Comparison of ENCODE assay signal across 2 cellular contexts in the genomic region with DNA sequence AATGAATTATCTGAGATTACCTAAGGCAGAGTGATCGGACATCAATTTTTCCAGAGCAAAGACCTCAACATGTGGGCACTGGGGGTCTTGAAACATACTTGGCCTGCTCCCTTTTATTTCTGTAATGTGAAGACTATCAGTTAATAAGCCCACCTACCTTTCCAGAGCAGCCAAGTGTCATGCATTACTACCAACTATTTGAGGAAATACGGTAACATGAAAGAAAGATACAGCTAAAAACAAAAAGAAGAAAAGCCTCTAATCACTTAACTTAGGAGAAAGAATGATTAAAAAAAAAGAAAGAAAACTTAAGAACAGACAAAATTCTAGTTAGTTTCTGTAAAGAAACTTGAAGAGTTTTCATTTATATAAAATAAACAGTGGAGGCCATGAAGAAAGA.
TF ChIP-seq lines count a peak whose summit lies in the region.

No MANE protein-coding gene starts in this region.

TF ChIP-seq in A549, 52 proteins besides CTCF, POLR2A, EP300 and RAD21 (continued from another document):
- TF ChIP-seq, protein P1, sequence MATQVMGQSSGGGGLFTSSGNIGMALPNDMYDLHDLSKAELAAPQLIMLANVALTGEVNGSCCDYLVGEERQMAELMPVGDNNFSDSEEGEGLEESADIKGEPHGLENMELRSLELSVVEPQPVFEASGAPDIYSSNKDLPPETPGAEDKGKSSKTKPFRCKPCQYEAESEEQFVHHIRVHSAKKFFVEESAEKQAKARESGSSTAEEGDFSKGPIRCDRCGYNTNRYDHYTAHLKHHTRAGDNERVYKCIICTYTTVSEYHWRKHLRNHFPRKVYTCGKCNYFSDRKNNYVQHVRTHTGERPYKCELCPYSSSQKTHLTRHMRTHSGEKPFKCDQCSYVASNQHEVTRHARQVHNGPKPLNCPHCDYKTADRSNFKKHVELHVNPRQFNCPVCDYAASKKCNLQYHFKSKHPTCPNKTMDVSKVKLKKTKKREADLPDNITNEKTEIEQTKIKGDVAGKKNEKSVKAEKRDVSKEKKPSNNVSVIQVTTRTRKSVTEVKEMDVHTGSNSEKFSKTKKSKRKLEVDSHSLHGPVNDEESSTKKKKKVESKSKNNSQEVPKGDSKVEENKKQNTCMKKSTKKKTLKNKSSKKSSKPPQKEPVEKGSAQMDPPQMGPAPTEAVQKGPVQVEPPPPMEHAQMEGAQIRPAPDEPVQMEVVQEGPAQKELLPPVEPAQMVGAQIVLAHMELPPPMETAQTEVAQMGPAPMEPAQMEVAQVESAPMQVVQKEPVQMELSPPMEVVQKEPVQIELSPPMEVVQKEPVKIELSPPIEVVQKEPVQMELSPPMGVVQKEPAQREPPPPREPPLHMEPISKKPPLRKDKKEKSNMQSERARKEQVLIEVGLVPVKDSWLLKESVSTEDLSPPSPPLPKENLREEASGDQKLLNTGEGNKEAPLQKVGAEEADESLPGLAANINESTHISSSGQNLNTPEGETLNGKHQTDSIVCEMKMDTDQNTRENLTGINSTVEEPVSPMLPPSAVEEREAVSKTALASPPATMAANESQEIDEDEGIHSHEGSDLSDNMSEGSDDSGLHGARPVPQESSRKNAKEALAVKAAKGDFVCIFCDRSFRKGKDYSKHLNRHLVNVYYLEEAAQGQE (IDR thresholded peaks at IDR 0.05): no peak
- TF ChIP-seq HOXA7 (CRISPR knock-in tag; IDR thresholded peaks at IDR 0.05) (no peak), SMC3 (IDR thresholded peaks at IDR 0.05) (no peak), RCOR1 (IDR thresholded peaks at IDR 0.05; ENCODE audit: low read depth, low read length) (no peak)
- TF ChIP-seq, protein P2, sequence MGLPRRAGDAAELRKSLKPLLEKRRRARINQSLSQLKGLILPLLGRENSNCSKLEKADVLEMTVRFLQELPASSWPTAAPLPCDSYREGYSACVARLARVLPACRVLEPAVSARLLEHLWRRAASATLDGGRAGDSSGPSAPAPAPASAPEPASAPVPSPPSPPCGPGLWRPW (IDR thresholded peaks at IDR 0.05): no peak

TF ChIP-seq in WTC11, 78 proteins besides CTCF, POLR2A, EP300 and RAD21 (continued from another document):
- TF ChIP-seq ZNF532 (CRISPR knock-in tag; IDR thresholded peaks at IDR 0.05; ENCODE audit: borderline replicate concordance) (no peak), JUN (CRISPR knock-in tag; IDR thresholded peaks at IDR 0.05) (no peak), FOXJ3 (CRISPR knock-in tag; IDR thresholded peaks at IDR 0.05; ENCODE audit: borderline replicate concordance) (no peak), IRF1 (CRISPR knock-in tag; IDR thresholded peaks at IDR 0.05) (no peak), NFE2L1 (CRISPR knock-in tag; IDR thresholded peaks at IDR 0.05) (no peak), NR3C1 (CRISPR knock-in tag; conservative IDR thresholded peaks at IDR 0.05; ENCODE audit: low read depth) (no peak), SOX15 (CRISPR knock-in tag; IDR thresholded peaks at IDR 0.05) (no peak), IRF2 (CRISPR knock-in tag; IDR thresholded peaks at IDR 0.05; ENCODE audit: borderline replicate concordance, low read depth) (no peak)
- TF ChIP-seq, protein P3, sequence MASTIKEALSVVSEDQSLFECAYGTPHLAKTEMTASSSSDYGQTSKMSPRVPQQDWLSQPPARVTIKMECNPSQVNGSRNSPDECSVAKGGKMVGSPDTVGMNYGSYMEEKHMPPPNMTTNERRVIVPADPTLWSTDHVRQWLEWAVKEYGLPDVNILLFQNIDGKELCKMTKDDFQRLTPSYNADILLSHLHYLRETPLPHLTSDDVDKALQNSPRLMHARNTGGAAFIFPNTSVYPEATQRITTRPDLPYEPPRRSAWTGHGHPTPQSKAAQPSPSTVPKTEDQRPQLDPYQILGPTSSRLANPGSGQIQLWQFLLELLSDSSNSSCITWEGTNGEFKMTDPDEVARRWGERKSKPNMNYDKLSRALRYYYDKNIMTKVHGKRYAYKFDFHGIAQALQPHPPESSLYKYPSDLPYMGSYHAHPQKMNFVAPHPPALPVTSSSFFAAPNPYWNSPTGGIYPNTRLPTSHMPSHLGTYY (CRISPR knock-in tag; IDR thresholded peaks at IDR 0.05): no peak
- TF ChIP-seq, protein P4, sequence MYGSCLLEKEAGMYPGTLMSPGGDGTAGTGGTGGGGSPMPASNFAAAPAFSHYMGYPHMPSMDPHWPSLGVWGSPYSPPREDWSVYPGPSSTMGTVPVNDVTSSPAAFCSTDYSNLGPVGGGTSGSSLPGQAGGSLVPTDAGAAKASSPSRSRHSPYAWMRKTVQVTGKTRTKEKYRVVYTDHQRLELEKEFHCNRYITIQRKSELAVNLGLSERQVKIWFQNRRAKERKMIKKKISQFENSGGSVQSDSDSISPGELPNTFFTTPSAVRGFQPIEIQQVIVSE (CRISPR knock-in tag; IDR thresholded peaks at IDR 0.05; ENCODE audit: borderline replicate concordance): no peak
- TF ChIP-seq, protein P5, sequence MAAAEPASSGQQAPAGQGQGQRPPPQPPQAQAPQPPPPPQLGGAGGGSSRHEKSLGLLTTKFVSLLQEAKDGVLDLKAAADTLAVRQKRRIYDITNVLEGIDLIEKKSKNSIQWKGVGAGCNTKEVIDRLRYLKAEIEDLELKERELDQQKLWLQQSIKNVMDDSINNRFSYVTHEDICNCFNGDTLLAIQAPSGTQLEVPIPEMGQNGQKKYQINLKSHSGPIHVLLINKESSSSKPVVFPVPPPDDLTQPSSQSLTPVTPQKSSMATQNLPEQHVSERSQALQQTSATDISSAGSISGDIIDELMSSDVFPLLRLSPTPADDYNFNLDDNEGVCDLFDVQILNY (CRISPR knock-in tag; IDR thresholded peaks at IDR 0.05): no peak
